ENCODE assay signal across 8 cellular contexts in genomic region chr9:133030317-133031129, GRCh38. TPM values are rescaled to one million over a fixed set of nuclear protein-coding genes. Genes with fewer than 3 reads are reported as not detected.
A peak's percentile ranks its signal among the peaks of the same experiment; 100 is the strongest.
DNase-seq lines count a peak whose midpoint lies in the region; ATAC-seq and TF ChIP-seq lines count a peak whose summit lies in the region.

GTF3C5 (plus strand) TSS chr9:133030997; CDS start chr9:133031012, 15 bp downstream.

- peak within 1 kb of the TSS; percentile 95 for H3K27ac Mint-ChIP-seq in activated CD4-positive, alpha-beta T cell treated with anti-CD3 and anti-CD28 coated beads for 36 hours

- peaks cover 41% of the 10 kb centered on the region for H3K4me1 Mint-ChIP-seq in activated CD4-positive, alpha-beta T cell treated with anti-CD3 and anti-CD28 coated beads for 36 hours

- CTCF ChIA-PET in activated CD4-positive, alpha-beta T cell treated with anti-CD3 and anti-CD28 coated beads for 36 hours (lab: Charles Lee), result interaction anchor here (0.5 to 4.3 kb wide), 15 partner anchors 8 to 1038 kb away, joined by 3 to 57 read pairs (median 4); no protein-coding TSS in a partner anchor

- H3K9me3 Mint-ChIP-seq in activated CD4-positive, alpha-beta T cell treated with anti-CD3 and anti-CD28 coated beads for 36 hours (ENCODE audit: low read depth), result peaks cover 3% of the 10 kb centered on the region

- intact Hi-C loops in activated CD4-positive, alpha-beta T cell treated with anti-CD3 and anti-CD28 coated beads for 36 hours (cut with DNase I, micrococcal nuclease), result loop anchor here (1.0 to 5.0 kb wide), 12 partner anchors 8 to 1038 kb away; partner anchors contain the start of genes BRD3 (in 1 of the 2), GTF3C4 (in 1 of the 2), RALGDS (in 1 of the 2) and REXO4 (in 1 of the 2)

- DNase-seq in Ammon's horn (ENCODE audit: low spot score), result peak; percentile 97
- peak; percentile 97 for DNase-seq in GM19238 (ENCODE audit: insufficient read length, low spot score)
- DNase-seq in NCI-H524 (lab: John Stamatoyannopoulos, UW), result peak; percentile 100
- peak; percentile 95 for DNase-seq in activated CD4-positive, alpha-beta T cell treated with anti-CD3 and anti-CD28 coated beads for 36 hours
- peak; percentile 99 for DNase-seq in choroid plexus epithelial cell (ENCODE audit: low read depth)
- peak; percentile 95 for DNase-seq in kidney epithelial cell (ENCODE audit: low read depth)
- DNase-seq in stimulated activated CD4-positive, alpha-beta T cell treated with anti-CD3 and anti-CD28 coated beads, Interleukin-15, amount 100 ng/mL, for 48 hours (ENCODE audit: low read depth in 2 of 2), result peak; percentile 86 to 87

- no peaks in the 10 kb centered on the region for H3K27me3 ChIP-seq in kidney epithelial cell (ENCODE audit: control insufficient read depth, insufficient read depth, low read length)

- H3K4me3 Mint-ChIP-seq in activated CD4-positive, alpha-beta T cell treated with anti-CD3 and anti-CD28 coated beads for 36 hours, result peak within 1 kb of the TSS; percentile 94

- peaks cover 14% of the 10 kb centered on the region for H3K36me3 Mint-ChIP-seq in activated CD4-positive, alpha-beta T cell treated with anti-CD3 and anti-CD28 coated beads for 36 hours (ENCODE audit: low read depth)

- H3K27me3 Mint-ChIP-seq in activated CD4-positive, alpha-beta T cell treated with anti-CD3 and anti-CD28 coated beads for 36 hours, result no peaks in the 10 kb centered on the region

- TF ChIP-seq CTCF in choroid plexus epithelial cell (conservative IDR thresholded peaks at IDR 0.05; ENCODE audit: low read depth, low read length), result no peak
- no peak for TF ChIP-seq CTCF in kidney epithelial cell (IDR thresholded peaks at IDR 0.05; ENCODE audit: insufficient read depth, low read length, poor library complexity, severe bottlenecking)

- H3K36me3 ChIP-seq in kidney epithelial cell (ENCODE audit: control insufficient read depth, insufficient read depth, low read length), result peaks cover 1% of the 10 kb centered on the region

- POLR2A ChIA-PET in activated CD4-positive, alpha-beta T cell treated with anti-CD3 and anti-CD28 coated beads for 36 hours (lab: Charles Lee), result interaction anchor here (0.6 to 1.6 kb wide), 11 partner anchors 8 to 429 kb away, joined by 3 to 9 read pairs (median 4); partner anchors contain the start of genes DDX31 and GTF3C4

- peak; percentile 97 for ATAC-seq in HG03442 (IDR thresholded peaks at IDR 0.05; ENCODE audit: unreplicated experiment)
- peak; percentile 98 for ATAC-seq in activated CD4-positive, alpha-beta T cell treated with anti-CD3 and anti-CD28 coated beads for 36 hours

- H3K4me3 ChIP-seq in choroid plexus epithelial cell (ENCODE audit: low read depth, low read length) (peak within 1 kb of the TSS; percentile 95), kidney epithelial cell (ENCODE audit: low read depth, low read length) (peak within 1 kb of the TSS; percentile 96)

RNA-seq across cellular contexts. Expression of gene GTF3C5, which starts in this region (rescaled TPM):
- 10 to 100 TPM; 81.3 to 84.5 TPM for total RNA-seq in activated CD4-positive, alpha-beta T cell treated with anti-CD3 and anti-CD28 coated beads for 36 hours
- 94.3 and 94.7 TPM in 2 replicates for total RNA-seq in kidney epithelial cell

Comparison
In these comparisons a context has a peak if more than half of its experiments do, and no peak if none do; other contexts are left out.
1. Peak in every context shown above with its lines: DNase-seq, ATAC-seq and H3K4me3 ChIP-seq.